ENCODE assay signal across 17 cellular contexts in the genomic region with DNA sequence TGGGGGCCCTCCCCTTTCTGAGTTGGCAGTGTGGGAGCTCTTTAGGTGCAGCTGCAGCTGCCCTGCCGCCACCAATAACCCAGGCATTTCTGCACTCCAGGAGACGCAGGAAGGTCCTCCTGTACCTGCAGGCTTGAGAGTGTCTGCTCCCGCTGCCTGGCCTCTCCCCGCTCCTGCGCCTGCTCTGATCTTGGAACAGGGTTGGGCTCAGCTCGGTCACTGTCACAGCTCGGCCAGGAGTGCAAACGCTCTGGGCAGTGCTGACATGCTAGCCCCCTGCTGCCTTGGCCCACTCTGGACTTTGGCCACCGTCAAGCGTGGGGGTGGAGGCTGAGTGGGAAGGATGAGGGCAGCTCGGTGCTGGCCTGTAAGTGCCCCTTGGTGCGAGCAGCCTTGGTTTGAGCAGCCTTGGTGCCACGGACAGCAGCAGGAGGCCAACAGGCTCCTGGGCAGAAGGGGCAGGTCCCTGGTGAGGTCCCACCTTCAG.
"Had no signal": no experiment of that assay in that cellular context is flagged by ENCODE, and none has a peak within 500 bp of the region (broad histone marks: within the 10 kb centered on the region; RNA-seq: fewer than 3 reads in every experiment).

No MANE protein-coding gene starts in this region.

- H3K4me1 ChIP-seq: heart left ventricle, sigmoid colon, stomach had no signal

- H3K9me3 Mint-ChIP-seq: central memory CD8-positive, alpha-beta T cell; mesothelial cell of epicardium; nephron progenitor cell had no signal

- ATAC-seq: esophagus mucosa had no signal

- H3K27ac ChIP-seq: heart left ventricle, sigmoid colon, skin epidermis, stomach, thoracic aorta had no signal

- H3K9me3 ChIP-seq: heart left ventricle, sigmoid colon, stomach, thoracic aorta had no signal

- H3K36me3 ChIP-seq: heart left ventricle, sigmoid colon, stomach, thoracic aorta had no signal

- FAIRE-seq: endometrium, frontal cortex, urothelium cell line had no signal

- H3K27me3 ChIP-seq: heart left ventricle, sigmoid colon, stomach had no signal

- H3K4me3 ChIP-seq: heart left ventricle, sigmoid colon, skin epidermis, stomach, thoracic aorta had no signal

- DNase-seq: effector memory CD4-positive, alpha-beta T cell; hippocampal formation; kidney glomerular epithelial cell; nephron progenitor cell; sigmoid colon; stomach; substantia nigra; trophoblast cell had no signal

- H3K36me3 Mint-ChIP-seq: mesothelial cell of epicardium had no signal

- H3K27ac Mint-ChIP-seq: mesothelial cell of epicardium, nephron progenitor cell had no signal

- H3K4me1 Mint-ChIP-seq: central memory CD8-positive, alpha-beta T cell; mesothelial cell of epicardium; nephron progenitor cell had no signal

- H3K4me3 Mint-ChIP-seq: central memory CD8-positive, alpha-beta T cell; mesothelial cell of epicardium; nephron progenitor cell had no signal
